Comparison of ENCODE assay signal across 8 cellular contexts in the genomic region with DNA sequence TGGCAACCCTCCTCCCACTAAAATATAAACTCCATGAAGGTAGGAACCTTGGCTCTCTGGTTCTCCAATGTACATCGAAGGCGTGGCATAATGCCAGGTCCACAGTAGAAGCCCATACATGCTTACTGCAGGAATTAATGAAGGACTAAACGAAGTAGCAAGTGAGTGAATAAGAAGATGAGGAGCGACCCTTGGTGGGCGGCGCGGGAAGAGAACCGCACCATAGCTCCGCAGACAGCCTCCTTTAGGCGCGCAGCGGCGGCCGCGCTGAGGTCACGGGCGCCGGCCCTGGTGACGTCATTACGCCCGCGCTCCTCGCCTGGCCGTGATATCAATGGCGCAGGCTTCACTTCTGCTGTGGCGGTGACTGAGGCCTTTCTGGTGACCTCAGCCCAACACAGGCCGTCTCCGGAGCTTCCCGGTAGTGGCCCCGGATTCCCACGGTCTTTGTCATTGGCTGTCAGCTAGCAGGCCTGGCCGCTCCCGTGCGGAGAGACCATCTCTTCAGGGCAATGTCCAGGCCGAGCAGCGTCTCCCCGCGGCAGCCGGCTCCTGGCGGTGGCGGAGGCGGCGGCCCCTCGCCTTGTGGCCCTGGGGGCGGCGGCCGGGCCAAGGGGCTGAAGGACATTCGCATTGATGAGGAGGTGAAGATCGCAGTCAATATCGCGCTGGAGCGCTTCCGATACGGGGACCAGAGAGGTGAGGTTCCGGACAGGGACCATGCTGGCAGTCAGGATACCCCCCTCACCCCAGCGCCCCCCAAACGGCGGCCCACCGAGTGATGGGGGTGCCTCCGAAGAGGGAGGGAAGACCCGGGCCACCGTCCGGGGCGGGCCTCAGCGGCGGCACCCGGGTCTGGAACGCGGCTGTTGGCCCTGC. TPM values are rescaled to one million over a fixed set of nuclear protein-coding genes. Genes with fewer than 3 reads are reported as not detected.
DNase-seq lines count a peak whose midpoint lies in the region; ATAC-seq and TF ChIP-seq lines count a peak whose summit lies in the region.

A gene (plus strand): TSS at position 311 of the 879 bp plus-strand sequence. CDS start 202 bp downstream, at position 513.

- H3K4me3 ChIP-seq in kidney epithelial cell (ENCODE audit: low read depth, low read length): peak within 1 kb of the TSS; percentile 86

- DNase-seq in AG20443 (ENCODE audit: low spot score): peak; percentile 93
- DNase-seq in NCI-H446 (lab: John Stamatoyannopoulos, UW): peak; percentile 86 to 91
- DNase-seq in activated CD4-positive, alpha-beta T cell treated with anti-CD3 and anti-CD28 coated beads for 1 hour: peak; percentile 80
- DNase-seq in cerebellum (ENCODE audit: low spot score): peak; percentile 89
- DNase-seq in kidney epithelial cell (ENCODE audit: low read depth): peak; percentile 10
- DNase-seq in stimulated activated CD4-positive, alpha-beta T cell treated with anti-CD3 and anti-CD28 coated beads, Interleukin-1b, Interleukin-23, amount 100 ng/mL, for 1 hour (ENCODE audit: low read depth in 2 of 2): peak; percentile 56 to 76

- ATAC-seq in GM19023 (IDR thresholded peaks at IDR 0.05; ENCODE audit: unreplicated experiment) (peak; percentile 100), HG03280 (IDR thresholded peaks at IDR 0.05; ENCODE audit: unreplicated experiment) (peak; percentile 99)

- no peaks in the 10 kb centered on the region for H3K36me3 ChIP-seq in kidney epithelial cell (ENCODE audit: control insufficient read depth, insufficient read depth, low read length)

- TF ChIP-seq CTCF in kidney epithelial cell (IDR thresholded peaks at IDR 0.05; ENCODE audit: insufficient read depth, low read length, poor library complexity, severe bottlenecking): peak; percentile 32

- no peaks in the 10 kb centered on the region for H3K27me3 ChIP-seq in kidney epithelial cell (ENCODE audit: control insufficient read depth, insufficient read depth, low read length)

RNA-seq across cellular contexts. Expression of the gene that starts here (rescaled TPM):
- total RNA-seq in cerebellum (66.2 TPM), kidney epithelial cell (18.4 and 20.4 TPM in 2 replicates)

Comparison
In these comparisons a context has a peak if more than half of its experiments do, and no peak if none do; other contexts are left out.
1. Peak in every context shown above with its lines: DNase-seq, ATAC-seq and H3K4me3 ChIP-seq.
2. DNase-seq: peak in every context shown above with its lines; median percentile 93 in AG20443; 89 in cerebellum; 88 in NCI-H446; 80 in activated CD4-positive, alpha-beta T cell treated with anti-CD3 and anti-CD28 coated beads for 1 hour; 66 in stimulated activated CD4-positive, alpha-beta T cell treated with anti-CD3 and anti-CD28 coated beads, Interleukin-1b, Interleukin-23, amount 100 ng/mL, for 1 hour; 10 in kidney epithelial cell.